23 cellular contexts compared by ENCODE assay signal in the genomic region with DNA sequence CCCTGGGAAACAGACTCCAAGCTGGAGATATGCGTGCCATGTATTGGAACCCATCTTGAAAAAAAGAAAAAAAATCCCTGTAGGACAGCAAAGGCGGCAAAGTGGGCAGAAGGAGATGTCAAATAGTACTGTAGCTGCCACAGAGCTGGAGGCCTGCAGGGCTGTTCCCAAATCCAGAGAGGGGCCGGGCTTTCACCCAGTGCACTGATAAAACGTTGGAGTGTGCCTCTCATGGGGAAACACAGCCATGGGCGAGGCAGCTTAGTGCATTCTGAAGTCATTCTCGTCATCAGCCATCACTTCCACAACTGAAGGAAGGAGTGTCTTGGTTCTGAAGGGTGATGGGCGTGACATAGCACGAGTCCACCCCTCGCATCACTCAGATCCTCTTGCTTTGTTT. TPM values are rescaled to one million over a fixed set of nuclear protein-coding genes. Genes with fewer than 3 reads are reported as not detected.
"Had no signal": no experiment of that assay in that cellular context is flagged by ENCODE, and none has a peak within 500 bp of the region (broad histone marks: within the 10 kb centered on the region; RNA-seq: fewer than 3 reads in every experiment).

No MANE protein-coding gene starts in this region.

- DNase-seq: Kasumi-1, MM.1S, NCI-H1092 treated with DMSO at 0.1 percent for 48 hours, NCI-H1436, NCI-H187, NCI-H2029, NCI-H2081 treated with DMSO at 0.1 percent for 48 hours, NCI-H2171, NCI-H226, NCI-H446, NCI-H510A, NCI-H524 treated with DMSO at 0.1 percent for 48 hours, NCI-H69, NCI-H774, SIG-M5 had no signal

- ATAC-seq: K562 had no signal

- H3K36me3 ChIP-seq: SJSA1 had no signal

- H3K4me1 ChIP-seq: SJSA1 had no signal

- H3K4me3 ChIP-seq: K562, SJSA1, SK-N-MC had no signal

- H3K27ac ChIP-seq: HL-60, KMS-11, RWPE1, SJSA1, SK-N-MC had no signal

- H3K36me3 Mint-ChIP-seq: IgD-negative memory B cell had no signal

- H3K4me3 Mint-ChIP-seq: IgD-negative memory B cell had no signal

- H3K9me3 ChIP-seq: SJSA1 had no signal

- H3K27me3 ChIP-seq: SJSA1 had no signal

RNA-seq across cellular contexts. Expression of a gene that starts 4.8 kb away (rescaled TPM):
- total RNA-seq: M059J, SJSA1 had no signal
- polyA plus RNA-seq: IgD-negative memory B cell had no signal
